Comparison of ENCODE assay signal across 8 cellular contexts in the genomic region with DNA sequence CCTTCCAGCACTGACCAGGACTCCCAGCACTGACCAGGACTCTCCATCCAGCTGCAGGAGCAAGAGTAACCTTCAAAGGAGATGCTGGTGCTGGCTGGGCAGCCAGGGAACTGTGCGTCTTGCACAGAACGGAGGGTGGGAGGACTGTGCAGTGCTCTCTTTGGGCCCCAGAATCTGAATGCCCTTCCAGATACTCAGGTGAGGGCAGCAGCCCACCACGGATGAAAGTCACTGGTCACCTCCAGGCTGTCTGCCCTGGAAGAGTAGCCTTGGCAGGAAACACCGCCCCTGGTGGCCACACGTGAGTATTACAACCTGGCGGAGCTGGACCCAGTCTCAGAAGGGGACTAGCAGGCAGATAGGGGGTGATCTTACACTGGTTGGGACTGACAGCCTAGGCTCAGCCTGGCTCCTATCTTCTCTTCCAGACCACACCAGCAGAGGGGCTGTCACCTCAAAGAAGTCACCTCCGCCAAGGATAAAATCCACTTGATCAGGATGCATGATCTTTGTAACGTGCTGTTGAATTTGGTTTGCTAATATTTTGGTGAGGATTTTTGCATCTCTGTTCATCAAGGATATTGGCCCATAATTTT. TPM values are rescaled to one million over a fixed set of nuclear protein-coding genes. Genes with fewer than 3 reads are reported as not detected.
DNase-seq lines count a peak whose midpoint lies in the region; ATAC-seq and TF ChIP-seq lines count a peak whose summit lies in the region.

No MANE protein-coding gene starts in this region.

- H4K20me1 ChIP-seq in SU-DHL-6 (ENCODE audit: low read depth, low read length) = no peaks in the 10 kb centered on the region

- no peaks in the 10 kb centered on the region for H3K79me2 ChIP-seq in SU-DHL-6 (ENCODE audit: insufficient read depth, low read length)

- H3K27ac ChIP-seq in SU-DHL-6 (ENCODE audit: low read depth, low read length) (no peak overlapping the region), cardiac muscle cell (no peak overlapping the region), prostate gland (no peak overlapping the region), aorta (ENCODE audit: low read depth in 1 of 2, low read length in 2 of 2) (no peak overlapping the region)

- no peak overlapping the region for H3K4me2 ChIP-seq in SU-DHL-6 (ENCODE audit: low read depth, low read length, poor library complexity, severe bottlenecking)

- ATAC-seq in GM19324 (IDR thresholded peaks at IDR 0.05; ENCODE audit: low FRiP score, unreplicated experiment) (peak; percentile 51), aorta (ENCODE audit: low FRiP score) (peak; percentile 79)
- ATAC-seq in activated naive CD8-positive, alpha-beta T cell treated with anti-CD3 and anti-CD28 coated beads, Interleukin-2, amount 10 ng/mL, durations not matched to agents 7 days and 5 days (ENCODE audit: low read depth) = peak; percentile 74

- H3K36me3 ChIP-seq in SU-DHL-6 (ENCODE audit: low read length) = no peaks in the 10 kb centered on the region
- H3K36me3 ChIP-seq in cardiac muscle cell = no peaks in the 10 kb centered on the region
- no peaks in the 10 kb centered on the region for H3K36me3 ChIP-seq in prostate gland
- H3K36me3 ChIP-seq in aorta (ENCODE audit: control insufficient read depth in 1 of 2, insufficient read depth in 2 of 2, low read length in 1 of 2) = no peaks in the 10 kb centered on the region

- H3K36me3 Mint-ChIP-seq in activated naive CD8-positive, alpha-beta T cell treated with anti-CD3 and anti-CD28 coated beads, Interleukin-2, amount 10 ng/mL, durations not matched to agents 7 days and 5 days = no peaks in the 10 kb centered on the region

- intact Hi-C loops in prostate gland (cut with DNase I) = no loop called here
- intact Hi-C loops in aorta (cut with DNase I) = loop anchor here in 1 of 2 donors (5.0 kb wide), 1 partner anchor 211 kb away; a partner anchor contains a TSS

- H3K4me3 ChIP-seq in SU-DHL-6 (ENCODE audit: insufficient read depth, low read length, poor library complexity, severe bottlenecking) (no peak overlapping the region), cardiac muscle cell (no peak overlapping the region), prostate gland (no peak overlapping the region), aorta (ENCODE audit: low read length in 2 of 2) (no peak overlapping the region)

- peaks cover 7% of the 10 kb centered on the region for H3K4me1 ChIP-seq in cardiac muscle cell (ENCODE audit: low read depth)
- peaks cover 3% of the 10 kb centered on the region for H3K4me1 ChIP-seq in prostate gland (replicated peaks)
- H3K4me1 ChIP-seq in aorta (ENCODE audit: control insufficient read depth in 1 of 2, insufficient read depth in 2 of 2, low read length in 2 of 2) = no peaks in the 10 kb centered on the region

- H3K27me3 ChIP-seq in SU-DHL-6 (ENCODE audit: low read length) = no peaks in the 10 kb centered on the region
- no peaks in the 10 kb centered on the region for H3K27me3 ChIP-seq in cardiac muscle cell
- H3K27me3 ChIP-seq in prostate gland (replicated peaks; ENCODE audit: insufficient read depth) = no peaks in the 10 kb centered on the region
- no peaks in the 10 kb centered on the region for H3K27me3 ChIP-seq in aorta (ENCODE audit: control insufficient read depth in 1 of 2, insufficient read depth in 2 of 2, low read length in 1 of 2)

- H3K9me3 ChIP-seq in SU-DHL-6 (ENCODE audit: insufficient read depth, low read length) = no peaks in the 10 kb centered on the region
- H3K9me3 ChIP-seq in cardiac muscle cell (ENCODE audit: low read depth) = no peaks in the 10 kb centered on the region
- no peaks in the 10 kb centered on the region for H3K9me3 ChIP-seq in prostate gland
- H3K9me3 ChIP-seq in aorta (ENCODE audit: control insufficient read depth, low read length) = peaks cover 2% of the 10 kb centered on the region

- POLR2A ChIA-PET in activated naive CD8-positive, alpha-beta T cell treated with anti-CD3 and anti-CD28 coated beads, Interleukin-2, amount 10 ng/mL, durations not matched to agents 7 days and 5 days (lab: Charles Lee) = no interaction called here

- no peaks in the 10 kb centered on the region for H3K9me2 ChIP-seq in SU-DHL-6 (replicated peaks; ENCODE audit: insufficient read depth, low read length)

- WGBS in prostate gland = 8% methylated on average over 8 of the region's 8 CpGs
- 12 to 15% methylated on average over 8 of the region's 8 CpGs for WGBS in aorta, 2 donors

- no peaks in the 10 kb centered on the region for H3K9me3 Mint-ChIP-seq in activated naive CD8-positive, alpha-beta T cell treated with anti-CD3 and anti-CD28 coated beads, Interleukin-2, amount 10 ng/mL, durations not matched to agents 7 days and 5 days

- peak; percentile 99 for TF ChIP-seq CTCF in SU-DHL-6 (IDR thresholded peaks at IDR 0.05; ENCODE audit: insufficient read depth, low read length, poor library complexity, severe bottlenecking)
- peak; percentile 99 for TF ChIP-seq CTCF in cardiac muscle cell (IDR thresholded peaks at IDR 0.05; ENCODE audit: low read depth, low read length)
- peak; percentile 85 to 92 (median 88) for TF ChIP-seq CTCF in prostate gland (IDR thresholded peaks at IDR 0.05)

- no peak overlapping the region for H3K9ac ChIP-seq in SU-DHL-6 (ENCODE audit: low read length)

- DNase-seq in AG08396 (ENCODE audit: low spot score) = peak; percentile 91
- DNase-seq in NCI-H1105 (lab: John Stamatoyannopoulos, UW) = peak; percentile 66
- peak; percentile 83 for DNase-seq in activated naive CD8-positive, alpha-beta T cell treated with anti-CD3 and anti-CD28 coated beads, Interleukin-2, amount 10 ng/mL, durations not matched to agents 7 days and 5 days
- DNase-seq in cardiac muscle cell (ENCODE audit: low read depth in 1 of 2, low spot score in 1 of 2) = peak; percentile 68 to 84
- peak; percentile 38 for DNase-seq in prostate gland (ENCODE audit: low spot score)
- peak; percentile 70 to 92 for DNase-seq in aorta

- peaks cover 18% of the 10 kb centered on the region for H3K27me3 Mint-ChIP-seq in activated naive CD8-positive, alpha-beta T cell treated with anti-CD3 and anti-CD28 coated beads, Interleukin-2, amount 10 ng/mL, durations not matched to agents 7 days and 5 days

- TF ChIP-seq POLR2A in prostate gland (IDR thresholded peaks at IDR 0.05) = no peak

- H3F3A ChIP-seq in SU-DHL-6 (ENCODE audit: insufficient read depth) = no peaks in the 10 kb centered on the region

- H2AFZ ChIP-seq in SU-DHL-6 (ENCODE audit: low read depth, low read length, severe bottlenecking) = no peak overlapping the region

- no peak overlapping the region for H3K4me3 Mint-ChIP-seq in activated naive CD8-positive, alpha-beta T cell treated with anti-CD3 and anti-CD28 coated beads, Interleukin-2, amount 10 ng/mL, durations not matched to agents 7 days and 5 days

- no peaks in the 10 kb centered on the region for H3K4me1 Mint-ChIP-seq in activated naive CD8-positive, alpha-beta T cell treated with anti-CD3 and anti-CD28 coated beads, Interleukin-2, amount 10 ng/mL, durations not matched to agents 7 days and 5 days

- no peak overlapping the region for H3K27ac Mint-ChIP-seq in activated naive CD8-positive, alpha-beta T cell treated with anti-CD3 and anti-CD28 coated beads, Interleukin-2, amount 10 ng/mL, durations not matched to agents 7 days and 5 days

RNA-seq across cellular contexts. Expression of a gene that starts 4.8 kb away (rescaled TPM):
- total RNA-seq in activated naive CD8-positive, alpha-beta T cell treated with anti-CD3 and anti-CD28 coated beads, Interleukin-2, amount 10 ng/mL, durations not matched to agents 7 days and 5 days = 1 to 10 TPM; 1.6 to 2.3 TPM
- total RNA-seq in cardiac muscle cell = 10.8 and 16.9 TPM in 2 replicates
- 6.0 and 8.5 TPM in 2 replicates for polyA plus RNA-seq in cardiac muscle cell
- 1 to 10 TPM; 6.7 to 7.2 TPM for total RNA-seq in prostate gland
- 1 to 10 TPM in 1 of 2 donors, under 1 TPM in 1; 0.84 to 3.0 TPM for total RNA-seq in aorta
- 1 to 10 TPM in 1 of 2 donors, not detected in 1; 2.0 TPM for polyA plus RNA-seq in aorta

Comparison
In these comparisons a context has a peak if more than half of its experiments do, and no peak if none do; other contexts are left out.
1. DNase-seq: peak in every context shown above with its lines; median percentile 91 in AG08396; 83 in activated naive CD8-positive, alpha-beta T cell treated with anti-CD3 and anti-CD28 coated beads, Interleukin-2, amount 10 ng/mL, durations not matched to agents 7 days and 5 days; 81 in aorta; 76 in cardiac muscle cell; 66 in NCI-H1105; 38 in prostate gland.